Comparison of ENCODE assay signal across 1 cellular context in the genomic region with DNA sequence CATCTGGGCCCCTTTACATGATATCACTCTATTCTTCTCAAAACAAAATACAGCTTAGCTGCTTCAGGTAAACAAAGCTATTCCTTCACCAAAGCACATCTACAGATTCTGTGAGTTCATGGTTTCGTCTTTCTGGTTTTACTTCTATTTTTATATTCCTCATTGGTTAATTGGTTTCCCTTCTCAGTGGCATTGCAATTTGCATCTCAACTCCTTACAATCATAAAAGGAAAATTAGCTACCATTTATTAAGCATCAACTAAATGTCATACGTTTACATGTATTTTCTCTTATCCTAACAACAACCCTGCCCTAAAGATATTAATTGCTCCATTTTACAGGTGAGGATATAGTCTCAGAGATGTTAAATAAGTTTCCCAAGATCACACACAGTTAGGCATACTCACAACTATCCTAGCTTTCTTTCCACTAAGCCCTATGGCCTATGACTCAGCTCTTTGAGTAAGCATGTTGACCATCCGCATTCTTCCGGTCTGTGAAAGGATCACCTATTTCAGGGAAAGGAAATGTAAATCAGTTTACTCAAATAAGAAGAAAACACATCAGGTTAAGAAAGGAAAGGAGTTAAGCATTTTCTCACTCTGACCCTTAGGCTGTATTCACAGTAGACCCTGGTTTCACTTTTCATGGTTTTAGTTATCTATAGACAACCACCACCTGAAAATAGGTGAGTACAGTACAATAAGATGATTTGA.
TF ChIP-seq lines count a peak whose summit lies in the region.

No MANE protein-coding gene starts in this region.

TF ChIP-seq in HepG2, 621 proteins besides CTCF, POLR2A, EP300 and RAD21 (continued from another document and continues in another):
- TF ChIP-seq, protein P1, sequence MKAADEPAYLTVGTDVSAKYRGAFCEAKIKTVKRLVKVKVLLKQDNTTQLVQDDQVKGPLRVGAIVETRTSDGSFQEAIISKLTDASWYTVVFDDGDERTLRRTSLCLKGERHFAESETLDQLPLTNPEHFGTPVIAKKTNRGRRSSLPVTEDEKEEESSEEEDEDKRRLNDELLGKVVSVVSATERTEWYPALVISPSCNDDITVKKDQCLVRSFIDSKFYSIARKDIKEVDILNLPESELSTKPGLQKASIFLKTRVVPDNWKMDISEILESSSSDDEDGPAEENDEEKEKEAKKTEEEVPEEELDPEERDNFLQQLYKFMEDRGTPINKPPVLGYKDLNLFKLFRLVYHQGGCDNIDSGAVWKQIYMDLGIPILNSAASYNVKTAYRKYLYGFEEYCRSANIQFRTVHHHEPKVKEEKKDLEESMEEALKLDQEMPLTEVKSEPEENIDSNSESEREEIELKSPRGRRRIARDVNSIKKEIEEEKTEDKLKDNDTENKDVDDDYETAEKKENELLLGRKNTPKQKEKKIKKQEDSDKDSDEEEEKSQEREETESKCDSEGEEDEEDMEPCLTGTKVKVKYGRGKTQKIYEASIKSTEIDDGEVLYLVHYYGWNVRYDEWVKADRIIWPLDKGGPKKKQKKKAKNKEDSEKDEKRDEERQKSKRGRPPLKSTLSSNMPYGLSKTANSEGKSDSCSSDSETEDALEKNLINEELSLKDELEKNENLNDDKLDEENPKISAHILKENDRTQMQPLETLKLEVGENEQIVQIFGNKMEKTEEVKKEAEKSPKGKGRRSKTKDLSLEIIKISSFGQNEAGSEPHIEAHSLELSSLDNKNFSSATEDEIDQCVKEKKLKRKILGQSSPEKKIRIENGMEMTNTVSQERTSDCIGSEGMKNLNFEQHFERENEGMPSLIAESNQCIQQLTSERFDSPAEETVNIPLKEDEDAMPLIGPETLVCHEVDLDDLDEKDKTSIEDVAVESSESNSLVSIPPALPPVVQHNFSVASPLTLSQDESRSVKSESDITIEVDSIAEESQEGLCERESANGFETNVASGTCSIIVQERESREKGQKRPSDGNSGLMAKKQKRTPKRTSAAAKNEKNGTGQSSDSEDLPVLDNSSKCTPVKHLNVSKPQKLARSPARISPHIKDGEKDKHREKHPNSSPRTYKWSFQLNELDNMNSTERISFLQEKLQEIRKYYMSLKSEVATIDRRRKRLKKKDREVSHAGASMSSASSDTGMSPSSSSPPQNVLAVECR (CRISPR knock-in tag; IDR thresholded peaks at IDR 0.05; ENCODE audit: borderline replicate concordance): no peak
- no peak for TF ChIP-seq ZNF124 (CRISPR knock-in tag; IDR thresholded peaks at IDR 0.05)
- TF ChIP-seq, protein P2, sequence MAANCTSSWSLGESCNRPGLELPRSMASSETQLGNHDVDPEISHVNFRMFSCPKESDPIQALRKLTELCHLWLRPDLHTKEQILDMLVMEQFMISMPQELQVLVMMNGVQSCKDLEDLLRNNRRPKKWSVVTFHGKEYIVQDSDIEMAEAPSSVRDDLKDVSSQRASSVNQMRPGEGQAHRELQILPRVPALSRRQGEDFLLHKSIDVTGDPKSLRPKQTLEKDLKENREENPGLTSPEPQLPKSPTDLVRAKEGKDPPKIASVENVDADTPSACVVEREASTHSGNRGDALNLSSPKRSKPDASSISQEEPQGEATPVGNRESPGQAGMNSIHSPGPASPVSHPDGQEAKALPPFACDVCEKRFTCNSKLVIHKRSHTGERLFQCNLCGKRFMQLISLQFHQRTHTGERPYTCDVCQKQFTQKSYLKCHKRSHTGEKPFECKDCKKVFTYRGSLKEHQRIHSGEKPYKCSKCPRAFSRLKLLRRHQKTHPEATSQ (CRISPR knock-in tag; IDR thresholded peaks at IDR 0.05; ENCODE audit: borderline replicate concordance): no peak
- no peak for TF ChIP-seq PCBP1 (IDR thresholded peaks at IDR 0.05; ENCODE audit: borderline replicate concordance, low read depth, low read length)
- TF ChIP-seq, protein P3, sequence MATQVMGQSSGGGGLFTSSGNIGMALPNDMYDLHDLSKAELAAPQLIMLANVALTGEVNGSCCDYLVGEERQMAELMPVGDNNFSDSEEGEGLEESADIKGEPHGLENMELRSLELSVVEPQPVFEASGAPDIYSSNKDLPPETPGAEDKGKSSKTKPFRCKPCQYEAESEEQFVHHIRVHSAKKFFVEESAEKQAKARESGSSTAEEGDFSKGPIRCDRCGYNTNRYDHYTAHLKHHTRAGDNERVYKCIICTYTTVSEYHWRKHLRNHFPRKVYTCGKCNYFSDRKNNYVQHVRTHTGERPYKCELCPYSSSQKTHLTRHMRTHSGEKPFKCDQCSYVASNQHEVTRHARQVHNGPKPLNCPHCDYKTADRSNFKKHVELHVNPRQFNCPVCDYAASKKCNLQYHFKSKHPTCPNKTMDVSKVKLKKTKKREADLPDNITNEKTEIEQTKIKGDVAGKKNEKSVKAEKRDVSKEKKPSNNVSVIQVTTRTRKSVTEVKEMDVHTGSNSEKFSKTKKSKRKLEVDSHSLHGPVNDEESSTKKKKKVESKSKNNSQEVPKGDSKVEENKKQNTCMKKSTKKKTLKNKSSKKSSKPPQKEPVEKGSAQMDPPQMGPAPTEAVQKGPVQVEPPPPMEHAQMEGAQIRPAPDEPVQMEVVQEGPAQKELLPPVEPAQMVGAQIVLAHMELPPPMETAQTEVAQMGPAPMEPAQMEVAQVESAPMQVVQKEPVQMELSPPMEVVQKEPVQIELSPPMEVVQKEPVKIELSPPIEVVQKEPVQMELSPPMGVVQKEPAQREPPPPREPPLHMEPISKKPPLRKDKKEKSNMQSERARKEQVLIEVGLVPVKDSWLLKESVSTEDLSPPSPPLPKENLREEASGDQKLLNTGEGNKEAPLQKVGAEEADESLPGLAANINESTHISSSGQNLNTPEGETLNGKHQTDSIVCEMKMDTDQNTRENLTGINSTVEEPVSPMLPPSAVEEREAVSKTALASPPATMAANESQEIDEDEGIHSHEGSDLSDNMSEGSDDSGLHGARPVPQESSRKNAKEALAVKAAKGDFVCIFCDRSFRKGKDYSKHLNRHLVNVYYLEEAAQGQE (IDR thresholded peaks at IDR 0.05; ENCODE audit: borderline replicate concordance in 1 of 2, low read depth in 1 of 2, low read length in 2 of 2): no peak
- TF ChIP-seq, protein P4, sequence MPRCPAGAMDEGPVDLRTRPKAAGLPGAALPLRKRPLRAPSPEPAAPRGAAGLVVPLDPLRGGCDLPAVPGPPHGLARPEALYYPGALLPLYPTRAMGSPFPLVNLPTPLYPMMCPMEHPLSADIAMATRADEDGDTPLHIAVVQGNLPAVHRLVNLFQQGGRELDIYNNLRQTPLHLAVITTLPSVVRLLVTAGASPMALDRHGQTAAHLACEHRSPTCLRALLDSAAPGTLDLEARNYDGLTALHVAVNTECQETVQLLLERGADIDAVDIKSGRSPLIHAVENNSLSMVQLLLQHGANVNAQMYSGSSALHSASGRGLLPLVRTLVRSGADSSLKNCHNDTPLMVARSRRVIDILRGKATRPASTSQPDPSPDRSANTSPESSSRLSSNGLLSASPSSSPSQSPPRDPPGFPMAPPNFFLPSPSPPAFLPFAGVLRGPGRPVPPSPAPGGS (CRISPR knock-in tag; IDR thresholded peaks at IDR 0.05): no peak
- TF ChIP-seq HOXA9 (CRISPR knock-in tag; IDR thresholded peaks at IDR 0.05; ENCODE audit: borderline replicate concordance): no peak
- TF ChIP-seq ZNF138 (CRISPR knock-in tag; IDR thresholded peaks at IDR 0.05; ENCODE audit: low read depth): no peak
- TF ChIP-seq, protein P5, sequence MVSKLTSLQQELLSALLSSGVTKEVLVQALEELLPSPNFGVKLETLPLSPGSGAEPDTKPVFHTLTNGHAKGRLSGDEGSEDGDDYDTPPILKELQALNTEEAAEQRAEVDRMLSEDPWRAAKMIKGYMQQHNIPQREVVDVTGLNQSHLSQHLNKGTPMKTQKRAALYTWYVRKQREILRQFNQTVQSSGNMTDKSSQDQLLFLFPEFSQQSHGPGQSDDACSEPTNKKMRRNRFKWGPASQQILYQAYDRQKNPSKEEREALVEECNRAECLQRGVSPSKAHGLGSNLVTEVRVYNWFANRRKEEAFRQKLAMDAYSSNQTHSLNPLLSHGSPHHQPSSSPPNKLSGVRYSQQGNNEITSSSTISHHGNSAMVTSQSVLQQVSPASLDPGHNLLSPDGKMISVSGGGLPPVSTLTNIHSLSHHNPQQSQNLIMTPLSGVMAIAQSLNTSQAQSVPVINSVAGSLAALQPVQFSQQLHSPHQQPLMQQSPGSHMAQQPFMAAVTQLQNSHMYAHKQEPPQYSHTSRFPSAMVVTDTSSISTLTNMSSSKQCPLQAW (CRISPR knock-in tag; IDR thresholded peaks at IDR 0.05): no peak
- TF ChIP-seq ATF7 (IDR thresholded peaks at IDR 0.05): no peak
- TF ChIP-seq ATF7 (CRISPR knock-in tag; IDR thresholded peaks at IDR 0.05): no peak
- TF ChIP-seq HNRNPUL1 (IDR thresholded peaks at IDR 0.05; ENCODE audit: low read depth, low read length): no peak
- 0 out of 2 replicates have a peak, but pooled peaks have one; percentile 35 for TF ChIP-seq DPF2 (CRISPR knock-in tag; IDR thresholded peaks at IDR 0.05; ENCODE audit: borderline replicate concordance, low read depth)
- no peak for TF ChIP-seq RBFOX2 (IDR thresholded peaks at IDR 0.05; ENCODE audit: low read depth, low read length)
- no peak for TF ChIP-seq SP1 (IDR thresholded peaks at IDR 0.05)
- TF ChIP-seq SP1 (CRISPR knock-in tag; IDR thresholded peaks at IDR 0.05): no peak
- no peak for TF ChIP-seq TMF1 (CRISPR knock-in tag; IDR thresholded peaks at IDR 0.05; ENCODE audit: low read depth)
- peak; percentile 82 for TF ChIP-seq NFE2 (CRISPR knock-in tag; IDR thresholded peaks at IDR 0.05)
- TF ChIP-seq GLI4 (CRISPR knock-in tag; IDR thresholded peaks at IDR 0.05; ENCODE audit: borderline replicate concordance): no peak
- no peak for TF ChIP-seq ZNF136 (CRISPR knock-in tag; IDR thresholded peaks at IDR 0.05; ENCODE audit: low read depth)
- TF ChIP-seq IRX3 (CRISPR knock-in tag; IDR thresholded peaks at IDR 0.05; ENCODE audit: borderline replicate concordance, low read depth): no peak
- TF ChIP-seq MYNN (CRISPR knock-in tag; IDR thresholded peaks at IDR 0.05; ENCODE audit: low read depth): no peak
- TF ChIP-seq, protein P6, sequence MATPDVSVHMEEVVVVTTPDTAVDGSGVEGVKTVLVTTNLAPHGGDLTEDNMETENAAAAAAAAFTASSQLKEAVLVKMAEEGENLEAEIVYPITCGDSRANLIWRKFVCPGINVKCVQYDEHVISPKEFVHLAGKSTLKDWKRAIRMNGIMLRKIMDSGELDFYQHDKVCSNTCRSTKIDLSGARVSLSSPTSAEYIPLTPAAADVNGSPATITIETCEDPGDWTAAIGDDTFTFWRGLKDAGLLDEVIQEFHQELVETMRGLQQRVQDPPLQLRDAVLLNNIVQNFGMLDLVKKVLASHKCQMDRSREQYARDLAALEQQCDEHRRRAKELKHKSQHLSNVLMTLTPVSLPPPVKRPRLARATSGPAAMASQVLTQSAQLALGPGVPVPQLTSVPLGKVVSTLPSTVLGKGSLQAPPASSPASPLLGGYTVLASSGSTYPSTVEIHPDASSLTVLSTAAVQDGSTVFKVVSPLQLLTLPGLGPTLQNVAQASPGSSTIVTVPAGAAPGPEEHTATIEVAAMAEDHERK (CRISPR knock-in tag; IDR thresholded peaks at IDR 0.05; ENCODE audit: low read depth): no peak
- TF ChIP-seq ZNF747 (CRISPR knock-in tag; IDR thresholded peaks at IDR 0.05; ENCODE audit: borderline replicate concordance): no peak
- TF ChIP-seq RFX1 (IDR thresholded peaks at IDR 0.05): no peak
- TF ChIP-seq, protein P7, sequence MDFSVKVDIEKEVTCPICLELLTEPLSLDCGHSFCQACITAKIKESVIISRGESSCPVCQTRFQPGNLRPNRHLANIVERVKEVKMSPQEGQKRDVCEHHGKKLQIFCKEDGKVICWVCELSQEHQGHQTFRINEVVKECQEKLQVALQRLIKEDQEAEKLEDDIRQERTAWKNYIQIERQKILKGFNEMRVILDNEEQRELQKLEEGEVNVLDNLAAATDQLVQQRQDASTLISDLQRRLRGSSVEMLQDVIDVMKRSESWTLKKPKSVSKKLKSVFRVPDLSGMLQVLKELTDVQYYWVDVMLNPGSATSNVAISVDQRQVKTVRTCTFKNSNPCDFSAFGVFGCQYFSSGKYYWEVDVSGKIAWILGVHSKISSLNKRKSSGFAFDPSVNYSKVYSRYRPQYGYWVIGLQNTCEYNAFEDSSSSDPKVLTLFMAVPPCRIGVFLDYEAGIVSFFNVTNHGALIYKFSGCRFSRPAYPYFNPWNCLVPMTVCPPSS (IDR thresholded peaks at IDR 0.05): no peak
- peak; percentile 44; the same call in 1 of the 2 replicates for TF ChIP-seq ZNF629 (CRISPR knock-in tag; conservative IDR thresholded peaks at IDR 0.05)
- TF ChIP-seq POLR2G (IDR thresholded peaks at IDR 0.05; ENCODE audit: low read depth, low read length): no peak
- no peak for TF ChIP-seq ZNF350 (CRISPR knock-in tag; IDR thresholded peaks at IDR 0.05; ENCODE audit: borderline replicate concordance, low read depth)
- no peak for TF ChIP-seq MBNL3 (CRISPR knock-in tag; conservative IDR thresholded peaks at IDR 0.05)
- TF ChIP-seq MEIS2 (CRISPR knock-in tag; IDR thresholded peaks at IDR 0.05): no peak
- TF ChIP-seq ZSCAN9 (CRISPR knock-in tag; IDR thresholded peaks at IDR 0.05; ENCODE audit: borderline replicate concordance): 0 out of 2 replicates have a peak, but pooled peaks have one; percentile 44
- no peak for TF ChIP-seq ZNF333 (CRISPR knock-in tag; IDR thresholded peaks at IDR 0.05; ENCODE audit: borderline replicate concordance)
- no peak for TF ChIP-seq NRL (CRISPR knock-in tag; IDR thresholded peaks at IDR 0.05; ENCODE audit: borderline replicate concordance)
- TF ChIP-seq TOE1 (CRISPR knock-in tag; IDR thresholded peaks at IDR 0.05): no peak
- TF ChIP-seq HMG20A (CRISPR knock-in tag; IDR thresholded peaks at IDR 0.05; ENCODE audit: borderline replicate concordance): peak; percentile 52; the same call in 1 of the 2 replicates
- no peak for TF ChIP-seq SRY (CRISPR knock-in tag; IDR thresholded peaks at IDR 0.05)
- TF ChIP-seq PTBP1 (IDR thresholded peaks at IDR 0.05; ENCODE audit: low read depth, low read length, poor library complexity, severe bottlenecking): no peak
- no peak for TF ChIP-seq NR2C2 (CRISPR knock-in tag; IDR thresholded peaks at IDR 0.05; ENCODE audit: borderline replicate concordance)
- TF ChIP-seq ARID2 (CRISPR knock-in tag; IDR thresholded peaks at IDR 0.05; ENCODE audit: borderline replicate concordance): no peak
- peak; percentile 24; the same call in 1 of the 2 replicates for TF ChIP-seq NCOA2 (CRISPR knock-in tag; IDR thresholded peaks at IDR 0.05)
- TF ChIP-seq, protein P8, sequence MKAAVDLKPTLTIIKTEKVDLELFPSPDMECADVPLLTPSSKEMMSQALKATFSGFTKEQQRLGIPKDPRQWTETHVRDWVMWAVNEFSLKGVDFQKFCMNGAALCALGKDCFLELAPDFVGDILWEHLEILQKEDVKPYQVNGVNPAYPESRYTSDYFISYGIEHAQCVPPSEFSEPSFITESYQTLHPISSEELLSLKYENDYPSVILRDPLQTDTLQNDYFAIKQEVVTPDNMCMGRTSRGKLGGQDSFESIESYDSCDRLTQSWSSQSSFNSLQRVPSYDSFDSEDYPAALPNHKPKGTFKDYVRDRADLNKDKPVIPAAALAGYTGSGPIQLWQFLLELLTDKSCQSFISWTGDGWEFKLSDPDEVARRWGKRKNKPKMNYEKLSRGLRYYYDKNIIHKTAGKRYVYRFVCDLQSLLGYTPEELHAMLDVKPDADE (CRISPR knock-in tag; IDR thresholded peaks at IDR 0.05): no peak
- TF ChIP-seq RCOR2 (CRISPR knock-in tag; IDR thresholded peaks at IDR 0.05): peak; percentile 22; the same call in 1 of the 2 replicates
- no peak for TF ChIP-seq SMC3 (IDR thresholded peaks at IDR 0.05; ENCODE audit: low read length)
- no peak for TF ChIP-seq ZNF530 (CRISPR knock-in tag; IDR thresholded peaks at IDR 0.05; ENCODE audit: low read depth)
- TF ChIP-seq RELA (CRISPR knock-in tag; IDR thresholded peaks at IDR 0.05): no peak
- TF ChIP-seq ISX (CRISPR knock-in tag; conservative IDR thresholded peaks at IDR 0.05): no peak
